In genomic region chr6:96760153-96760687, GRCh38 we compare ENCODE assay signal across 15 cellular contexts.
A peak's percentile ranks its signal among the peaks of the same experiment; 100 is the strongest.
DNase-seq lines count a peak whose midpoint lies in the region; ATAC-seq and TF ChIP-seq lines count a peak whose summit lies in the region.
"Had no signal": no experiment of that assay in that cellular context is flagged by ENCODE, and none has a peak within 500 bp of the region (broad histone marks: within the 10 kb centered on the region; RNA-seq: fewer than 3 reads in every experiment).

No MANE protein-coding gene starts in this region.

- H3K4me1 ChIP-seq in Loucy (ENCODE audit: insufficient read depth, low read length, poor library complexity, severe bottlenecking) (no peaks in the 10 kb centered on the region), foreskin keratinocyte (no peaks in the 10 kb centered on the region)
- H3K4me1 ChIP-seq: gastrocnemius medialis had no signal

- no peaks in the 10 kb centered on the region for H3K27me3 ChIP-seq in Loucy (ENCODE audit: insufficient read depth, low read length, poor library complexity, severe bottlenecking)
- peaks cover 3% of the 10 kb centered on the region for H3K27me3 ChIP-seq in foreskin keratinocyte
- H3K27me3 ChIP-seq: brain microvascular endothelial cell, gastrocnemius medialis, ovary had no signal

- no peak overlapping the region for H3K9ac ChIP-seq in Loucy (ENCODE audit: low read depth, low read length, poor library complexity, severe bottlenecking)

- H3K36me3 ChIP-seq in Loucy (ENCODE audit: insufficient read depth, low read length): no peaks in the 10 kb centered on the region
- H3K36me3 ChIP-seq: brain microvascular endothelial cell, gastrocnemius medialis, ovary had no signal

- H3K27ac ChIP-seq in foreskin keratinocyte: no peak overlapping the region
- H3K27ac ChIP-seq: brain microvascular endothelial cell, gastrocnemius medialis, ovary, RWPE1 had no signal

- no peaks in the 10 kb centered on the region for H3K9me3 ChIP-seq in Loucy (ENCODE audit: insufficient read depth, low read depth, low read length)
- H3K9me3 ChIP-seq: gastrocnemius medialis, ovary had no signal

- no peaks in the 10 kb centered on the region for H4K20me1 ChIP-seq in Loucy (ENCODE audit: insufficient read depth, low read length, poor library complexity, severe bottlenecking)

- 0 out of 2 replicates have a peak, but pooled peaks have one; percentile 9 for TF ChIP-seq CTCF in Loucy (conservative IDR thresholded peaks at IDR 0.05; ENCODE audit: low read length)
- peak; percentile 11 for TF ChIP-seq CTCF in foreskin keratinocyte (conservative IDR thresholded peaks at IDR 0.05)

- no peaks in the 10 kb centered on the region for H3F3A ChIP-seq in Loucy (ENCODE audit: low read depth)

- H3K9me2 ChIP-seq in Loucy (replicated peaks; ENCODE audit: low read depth, low read length): no peaks in the 10 kb centered on the region

- ATAC-seq in foreskin keratinocyte: no peak
- no peak for ATAC-seq in GM21526 (IDR thresholded peaks at IDR 0.05; ENCODE audit: low FRiP score, unreplicated experiment)
- ATAC-seq in HG03342 (IDR thresholded peaks at IDR 0.05; ENCODE audit: unreplicated experiment): no peak
- ATAC-seq: gastrocnemius medialis had no signal

- no peak overlapping the region for H3K4me2 ChIP-seq in Loucy (ENCODE audit: low read depth, low read length, poor library complexity, severe bottlenecking)

- DNase-seq in NCI-H1105 (lab: John Stamatoyannopoulos, UW) (peak; percentile 2), NCI-H1105 treated with DMSO at 0.1 percent for 48 hours (lab: John Stamatoyannopoulos, UW) (no peak), D341Med (ENCODE audit: low spot score) (peak; percentile 52), foreskin keratinocyte (no peak), SIG-M5 (lab: John Stamatoyannopoulos, UW) (no peak)
- DNase-seq: activated effector memory CD4-positive, alpha-beta T cell treated with Interleukin-2 at 50 U/mL for 16 hours; brain microvascular endothelial cell; gastrocnemius medialis; MV-4-11; NCI-H446 treated with DMSO at 0.1 percent for 48 hours; ovary had no signal

- no peak overlapping the region for H2AFZ ChIP-seq in Loucy (ENCODE audit: low read length)

- H3K4me3 ChIP-seq in Loucy (ENCODE audit: low read length, poor library complexity, severe bottlenecking): no peak overlapping the region
- H3K4me3 ChIP-seq: gastrocnemius medialis, ovary had no signal

- H3K79me2 ChIP-seq in Loucy (ENCODE audit: insufficient read depth, low read length): no peaks in the 10 kb centered on the region

Comparison
In these comparisons a context has a peak if more than half of its experiments do, and no peak if none do; other contexts are left out.
1. DNase-seq: peak in NCI-H1105 (single experiment) and D341Med (single experiment); none in NCI-H1105 treated with DMSO at 0.1 percent for 48 hours (single experiment), foreskin keratinocyte (0 of 2) and SIG-M5 (single experiment).